11 cellular contexts compared by ENCODE assay signal in genomic region chr10:22647244-22647643, GRCh38.
DNase-seq lines count a peak whose midpoint lies in the region.
"Had no signal": no experiment of that assay in that cellular context is flagged by ENCODE, and none has a peak within 500 bp of the region (broad histone marks: within the 10 kb centered on the region; RNA-seq: fewer than 3 reads in every experiment).

No MANE protein-coding gene starts in this region.

- H3K9me3 Mint-ChIP-seq in activated T-cell treated with anti-CD3 and anti-CD28 coated beads, Interleukin-2, amount 50 U/mL, for 24 hours = no peaks in the 10 kb centered on the region
- no peaks in the 10 kb centered on the region for H3K9me3 Mint-ChIP-seq in activated T-helper 1 cell treated with anti-CD3 and anti-CD28 coated beads, Interleukin-12 subunit alpha, Interleukin-12 subunit beta, Interleukin-2, Interleukin-4 antibody, amounts not matched to agents 30 ng/mL and 10 ng/mL and 1 ng/mL, durations not matched to agents 14 hours and 24 hours and 36 hours
- no peaks in the 10 kb centered on the region for H3K9me3 Mint-ChIP-seq in immature natural killer cell

- intact Hi-C loops in activated T-helper 1 cell treated with anti-CD3 and anti-CD28 coated beads, Interleukin-12 subunit alpha, Interleukin-12 subunit beta, Interleukin-2, Interleukin-4 antibody, amounts not matched to agents 30 ng/mL and 10 ng/mL and 1 ng/mL, durations not matched to agents 14 hours and 24 hours and 36 hours (cut with micrococcal nuclease) = loop anchor here (5.0 kb wide), 1 partner anchor 35 kb away; no protein-coding TSS in a partner anchor

- DNase-seq in activated T-cell treated with anti-CD3 and anti-CD28 coated beads, Interleukin-2, amount 50 U/mL, for 24 hours = no peak
- DNase-seq in activated T-cell treated with anti-CD3 and anti-CD28 coated beads for 4 hours (no peak), immature natural killer cell (no peak), substantia nigra (lab: John Stamatoyannopoulos, UW) (no peak), hepatic stellate cell (ENCODE audit: low spot score) (no peak), NOMO-1 treated with dmso at 0.1 percent for 144 hours (lab: John Stamatoyannopoulos, UW; ENCODE audit: unreplicated experiment) (no peak)
- no peak for DNase-seq in activated T-helper 1 cell treated with anti-CD3 and anti-CD28 coated beads, Interleukin-12 subunit alpha, Interleukin-12 subunit beta, Interleukin-2, Interleukin-4 antibody, amounts not matched to agents 30 ng/mL and 10 ng/mL and 1 ng/mL, durations not matched to agents 14 hours and 24 hours and 36 hours (ENCODE audit: low spot score)
- DNase-seq in stimulated activated naive CD4-positive, alpha-beta T cell (lab: John Stamatoyannopoulos, UW) = no peak
- DNase-seq: GOT3, Karpas-422, T1000 had no signal

- H3K27me3 Mint-ChIP-seq in activated T-cell treated with anti-CD3 and anti-CD28 coated beads, Interleukin-2, amount 50 U/mL, for 24 hours = no peaks in the 10 kb centered on the region
- no peaks in the 10 kb centered on the region for H3K27me3 Mint-ChIP-seq in activated T-helper 1 cell treated with anti-CD3 and anti-CD28 coated beads, Interleukin-12 subunit alpha, Interleukin-12 subunit beta, Interleukin-2, Interleukin-4 antibody, amounts not matched to agents 30 ng/mL and 10 ng/mL and 1 ng/mL, durations not matched to agents 14 hours and 24 hours and 36 hours (ENCODE audit: insufficient read depth)
- H3K27me3 Mint-ChIP-seq in immature natural killer cell (ENCODE audit: low read depth in 3 of 3) = peaks cover 4 to 24% (median 17%) of the 10 kb centered on the region in 3 donors

- H3K27ac Mint-ChIP-seq in activated T-cell treated with anti-CD3 and anti-CD28 coated beads, Interleukin-2, amount 50 U/mL, for 24 hours = peak overlapping the region; percentile 99
- peak overlapping the region; percentile 96 for H3K27ac Mint-ChIP-seq in activated T-helper 1 cell treated with anti-CD3 and anti-CD28 coated beads, Interleukin-12 subunit alpha, Interleukin-12 subunit beta, Interleukin-2, Interleukin-4 antibody, amounts not matched to agents 30 ng/mL and 10 ng/mL and 1 ng/mL, durations not matched to agents 14 hours and 24 hours and 36 hours
- peak overlapping the region; percentile 91 to 100 (median 94) for H3K27ac Mint-ChIP-seq in immature natural killer cell

- H3K4me3 Mint-ChIP-seq in activated T-cell treated with anti-CD3 and anti-CD28 coated beads, Interleukin-2, amount 50 U/mL, for 24 hours = peak overlapping the region; percentile 73
- peak overlapping the region; percentile 75 for H3K4me3 Mint-ChIP-seq in activated T-helper 1 cell treated with anti-CD3 and anti-CD28 coated beads, Interleukin-12 subunit alpha, Interleukin-12 subunit beta, Interleukin-2, Interleukin-4 antibody, amounts not matched to agents 30 ng/mL and 10 ng/mL and 1 ng/mL, durations not matched to agents 14 hours and 24 hours and 36 hours
- H3K4me3 Mint-ChIP-seq in immature natural killer cell = peak overlapping the region; percentile 78 to 89 (median 86)

- H3K4me1 Mint-ChIP-seq in activated T-cell treated with anti-CD3 and anti-CD28 coated beads, Interleukin-2, amount 50 U/mL, for 24 hours (ENCODE audit: low read depth) = peaks cover 92% of the 10 kb centered on the region
- H3K4me1 Mint-ChIP-seq in activated T-helper 1 cell treated with anti-CD3 and anti-CD28 coated beads, Interleukin-12 subunit alpha, Interleukin-12 subunit beta, Interleukin-2, Interleukin-4 antibody, amounts not matched to agents 30 ng/mL and 10 ng/mL and 1 ng/mL, durations not matched to agents 14 hours and 24 hours and 36 hours (ENCODE audit: low read depth) = peaks cover 90% of the 10 kb centered on the region
- peaks cover 94% of the 10 kb centered on the region in 2 donors for H3K4me1 Mint-ChIP-seq in immature natural killer cell

- peak overlapping the region; percentile 4 for H3K27ac ChIP-seq in substantia nigra (ENCODE audit: low read depth, low read length, poor library complexity, severe bottlenecking)

- peaks cover 42% of the 10 kb centered on the region for H3K36me3 Mint-ChIP-seq in activated T-cell treated with anti-CD3 and anti-CD28 coated beads, Interleukin-2, amount 50 U/mL, for 24 hours (ENCODE audit: low read depth)
- H3K36me3 Mint-ChIP-seq in activated T-helper 1 cell treated with anti-CD3 and anti-CD28 coated beads, Interleukin-12 subunit alpha, Interleukin-12 subunit beta, Interleukin-2, Interleukin-4 antibody, amounts not matched to agents 30 ng/mL and 10 ng/mL and 1 ng/mL, durations not matched to agents 14 hours and 24 hours and 36 hours (ENCODE audit: low read depth) = peaks cover 20% of the 10 kb centered on the region
- H3K36me3 Mint-ChIP-seq in immature natural killer cell = peaks cover 4 to 12% (median 12%) of the 10 kb centered on the region in 3 donors
